1 cellular context compared by ENCODE assay signal in the genomic region with DNA sequence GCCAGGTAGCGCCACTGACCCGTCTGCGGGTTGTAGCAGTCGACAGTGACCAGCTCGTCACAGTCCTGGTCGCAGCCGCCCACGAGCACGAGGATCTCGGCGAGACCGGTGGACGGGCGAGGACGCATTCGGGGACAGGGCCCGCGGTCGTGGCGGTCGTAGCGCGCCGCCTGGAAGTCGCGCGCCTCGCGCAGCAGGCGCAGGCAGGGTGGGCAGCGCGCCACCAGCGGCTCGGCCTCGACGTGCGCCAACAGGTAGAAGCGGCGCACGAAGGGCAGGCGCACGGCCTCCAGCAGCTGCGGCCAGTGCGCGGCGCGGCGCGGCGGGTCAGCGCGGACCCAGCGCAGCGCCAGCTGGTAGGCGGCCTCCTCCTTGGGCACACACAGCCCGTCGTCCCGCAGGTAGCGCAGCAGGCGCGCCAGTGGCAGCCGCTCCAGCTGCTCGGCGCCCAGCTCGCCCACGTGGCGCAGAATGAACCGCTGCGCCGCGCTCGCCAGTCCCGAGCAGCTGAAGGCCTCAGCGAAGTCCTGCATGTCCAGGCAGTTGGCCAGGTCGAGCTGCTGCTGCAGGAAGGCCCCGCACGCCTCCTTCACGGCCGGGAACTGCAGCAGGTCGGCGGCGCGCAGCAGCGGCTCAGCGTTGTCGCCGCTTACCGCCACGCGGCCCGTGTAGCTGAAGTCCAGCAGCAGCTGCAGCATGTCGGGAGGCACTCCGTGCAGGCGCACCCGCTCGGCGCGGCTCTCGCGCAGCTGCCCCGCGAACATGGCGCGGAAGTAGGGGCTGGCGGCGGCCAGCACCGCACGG.
A peak's percentile ranks its signal among the peaks of the same experiment; 100 is the strongest.
TF ChIP-seq lines count a peak whose summit lies in the region.

No MANE protein-coding gene starts in this region.

TF ChIP-seq in HepG2, 621 proteins besides CTCF, POLR2A, EP300 and RAD21 (continued from another document and continues in another):
- TF ChIP-seq CCDC6 (CRISPR knock-in tag; IDR thresholded peaks at IDR 0.05) (peak; percentile 16; the same call in 1 of the 2 replicates), ZNF652 (CRISPR knock-in tag; IDR thresholded peaks at IDR 0.05; ENCODE audit: borderline replicate concordance, low read depth) (no peak), FOSL1 (CRISPR knock-in tag; IDR thresholded peaks at IDR 0.05; ENCODE audit: borderline replicate concordance) (no peak), GFI1 (CRISPR knock-in tag; IDR thresholded peaks at IDR 0.05; ENCODE audit: borderline replicate concordance) (no peak), NR2F6 (IDR thresholded peaks at IDR 0.05) (no peak), NR2F6 (CRISPR knock-in tag; IDR thresholded peaks at IDR 0.05) (no peak), TCF7 (IDR thresholded peaks at IDR 0.05; ENCODE audit: low read depth) (no peak), ZFYVE20 (CRISPR knock-in tag; IDR thresholded peaks at IDR 0.05; ENCODE audit: borderline replicate concordance, low read depth) (peak; percentile 65; the same call in 1 of the 2 replicates), GATAD1 (CRISPR knock-in tag; IDR thresholded peaks at IDR 0.05) (no peak), CEBPG (CRISPR knock-in tag; IDR thresholded peaks at IDR 0.05) (no peak), ZFP62 (CRISPR knock-in tag; IDR thresholded peaks at IDR 0.05) (no peak), MATR3 (CRISPR knock-in tag; IDR thresholded peaks at IDR 0.05) (0 out of 2 replicates have a peak, but pooled peaks have one; percentile 20), ZNF44 (CRISPR knock-in tag; IDR thresholded peaks at IDR 0.05) (no peak), KLF11 (CRISPR knock-in tag; IDR thresholded peaks at IDR 0.05) (no peak), HMGA1 (CRISPR knock-in tag; conservative IDR thresholded peaks at IDR 0.05) (no peak), PRMT3 (CRISPR knock-in tag; IDR thresholded peaks at IDR 0.05; ENCODE audit: borderline replicate concordance, low read depth) (no peak), HNRNPLL (IDR thresholded peaks at IDR 0.05; ENCODE audit: low read depth, low read length, poor library complexity, severe bottlenecking) (peak; percentile 99), ZNF317 (CRISPR knock-in tag; IDR thresholded peaks at IDR 0.05) (no peak), ZNF572 (CRISPR knock-in tag; IDR thresholded peaks at IDR 0.05) (no peak), FOXJ3 (CRISPR knock-in tag; IDR thresholded peaks at IDR 0.05; ENCODE audit: borderline replicate concordance) (no peak; the same call in 1 of the 2 replicates), MED8 (CRISPR knock-in tag; IDR thresholded peaks at IDR 0.05; ENCODE audit: insufficient replicate concordance) (no peak), ZNF552 (CRISPR knock-in tag; IDR thresholded peaks at IDR 0.05; ENCODE audit: borderline replicate concordance) (no peak), NCOA5 (CRISPR knock-in tag; IDR thresholded peaks at IDR 0.05) (no peak), YY1 (IDR thresholded peaks at IDR 0.05; ENCODE audit: insufficient read depth, insufficient replicate concordance, low read depth, low read length) (no peak), ZNF431 (CRISPR knock-in tag; IDR thresholded peaks at IDR 0.05; ENCODE audit: borderline replicate concordance, low read depth) (no peak), KMT2A (CRISPR knock-in tag; IDR thresholded peaks at IDR 0.05) (peak; percentile 19; the same call in 1 of the 2 replicates), SP140L (CRISPR knock-in tag; IDR thresholded peaks at IDR 0.05; ENCODE audit: borderline replicate concordance) (no peak)
- TF ChIP-seq, protein P1, sequence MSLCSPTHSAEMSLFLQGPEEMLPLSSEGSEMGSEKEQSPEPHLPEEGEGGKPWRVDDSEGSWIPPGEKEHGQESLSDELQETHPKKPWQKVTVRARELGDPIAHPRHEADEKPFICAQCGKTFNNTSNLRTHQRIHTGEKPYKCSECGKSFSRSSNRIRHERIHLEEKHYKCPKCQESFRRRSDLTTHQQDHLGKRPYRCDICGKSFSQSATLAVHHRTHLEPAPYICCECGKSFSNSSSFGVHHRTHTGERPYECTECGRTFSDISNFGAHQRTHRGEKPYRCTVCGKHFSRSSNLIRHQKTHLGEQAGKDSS (CRISPR knock-in tag; IDR thresholded peaks at IDR 0.05; ENCODE audit: borderline replicate concordance, low read depth), result 0 out of 2 replicates have a peak, but pooled peaks have one; percentile 32
- TF ChIP-seq, protein P2, sequence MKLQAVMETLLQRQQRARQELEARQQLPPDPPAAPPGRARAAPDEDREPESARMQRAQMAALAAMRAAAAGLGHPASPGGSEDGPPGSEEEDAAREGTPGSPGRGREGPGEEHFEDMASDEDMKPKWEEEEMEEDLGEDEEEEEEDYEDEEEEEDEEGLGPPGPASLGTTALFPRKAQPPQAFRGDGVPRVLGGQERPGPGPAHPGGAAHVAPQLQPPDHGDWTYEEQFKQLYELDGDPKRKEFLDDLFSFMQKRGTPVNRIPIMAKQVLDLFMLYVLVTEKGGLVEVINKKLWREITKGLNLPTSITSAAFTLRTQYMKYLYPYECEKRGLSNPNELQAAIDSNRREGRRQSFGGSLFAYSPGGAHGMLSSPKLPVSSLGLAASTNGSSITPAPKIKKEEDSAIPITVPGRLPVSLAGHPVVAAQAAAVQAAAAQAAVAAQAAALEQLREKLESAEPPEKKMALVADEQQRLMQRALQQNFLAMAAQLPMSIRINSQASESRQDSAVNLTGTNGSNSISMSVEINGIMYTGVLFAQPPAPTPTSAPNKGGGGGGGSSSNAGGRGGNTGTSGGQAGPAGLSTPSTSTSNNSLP (IDR thresholded peaks at IDR 0.05; ENCODE audit: low read depth, low read length), result no peak
- TF ChIP-seq, protein P3, sequence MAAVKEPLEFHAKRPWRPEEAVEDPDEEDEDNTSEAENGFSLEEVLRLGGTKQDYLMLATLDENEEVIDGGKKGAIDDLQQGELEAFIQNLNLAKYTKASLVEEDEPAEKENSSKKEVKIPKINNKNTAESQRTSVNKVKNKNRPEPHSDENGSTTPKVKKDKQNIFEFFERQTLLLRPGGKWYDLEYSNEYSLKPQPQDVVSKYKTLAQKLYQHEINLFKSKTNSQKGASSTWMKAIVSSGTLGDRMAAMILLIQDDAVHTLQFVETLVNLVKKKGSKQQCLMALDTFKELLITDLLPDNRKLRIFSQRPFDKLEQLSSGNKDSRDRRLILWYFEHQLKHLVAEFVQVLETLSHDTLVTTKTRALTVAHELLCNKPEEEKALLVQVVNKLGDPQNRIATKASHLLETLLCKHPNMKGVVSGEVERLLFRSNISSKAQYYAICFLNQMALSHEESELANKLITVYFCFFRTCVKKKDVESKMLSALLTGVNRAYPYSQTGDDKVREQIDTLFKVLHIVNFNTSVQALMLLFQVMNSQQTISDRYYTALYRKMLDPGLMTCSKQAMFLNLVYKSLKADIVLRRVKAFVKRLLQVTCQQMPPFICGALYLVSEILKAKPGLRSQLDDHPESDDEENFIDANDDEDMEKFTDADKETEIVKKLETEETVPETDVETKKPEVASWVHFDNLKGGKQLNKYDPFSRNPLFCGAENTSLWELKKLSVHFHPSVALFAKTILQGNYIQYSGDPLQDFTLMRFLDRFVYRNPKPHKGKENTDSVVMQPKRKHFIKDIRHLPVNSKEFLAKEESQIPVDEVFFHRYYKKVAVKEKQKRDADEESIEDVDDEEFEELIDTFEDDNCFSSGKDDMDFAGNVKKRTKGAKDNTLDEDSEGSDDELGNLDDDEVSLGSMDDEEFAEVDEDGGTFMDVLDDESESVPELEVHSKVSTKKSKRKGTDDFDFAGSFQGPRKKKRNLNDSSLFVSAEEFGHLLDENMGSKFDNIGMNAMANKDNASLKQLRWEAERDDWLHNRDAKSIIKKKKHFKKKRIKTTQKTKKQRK (IDR thresholded peaks at IDR 0.05; ENCODE audit: low read length), result no peak
- TF ChIP-seq, protein P4, sequence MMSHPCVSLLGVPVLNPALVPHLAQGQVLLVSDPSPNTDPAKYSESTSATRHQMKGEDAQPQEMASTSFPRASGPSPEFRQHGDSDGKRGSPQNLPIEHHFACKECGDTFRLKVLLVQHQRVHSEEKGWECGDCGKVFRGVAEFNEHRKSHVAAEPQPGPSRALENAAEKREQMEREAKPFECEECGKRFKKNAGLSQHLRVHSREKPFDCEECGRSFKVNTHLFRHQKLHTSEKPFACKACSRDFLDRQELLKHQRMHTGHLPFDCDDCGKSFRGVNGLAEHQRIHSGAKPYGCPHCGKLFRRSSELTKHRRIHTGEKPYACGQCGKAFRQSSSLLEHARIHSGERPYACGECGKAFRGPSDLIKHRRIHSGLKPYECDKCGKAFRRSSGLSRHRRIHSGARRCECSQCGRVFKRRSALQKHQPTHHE (CRISPR knock-in tag; IDR thresholded peaks at IDR 0.05; ENCODE audit: borderline replicate concordance), result no peak
- TF ChIP-seq, protein P5, sequence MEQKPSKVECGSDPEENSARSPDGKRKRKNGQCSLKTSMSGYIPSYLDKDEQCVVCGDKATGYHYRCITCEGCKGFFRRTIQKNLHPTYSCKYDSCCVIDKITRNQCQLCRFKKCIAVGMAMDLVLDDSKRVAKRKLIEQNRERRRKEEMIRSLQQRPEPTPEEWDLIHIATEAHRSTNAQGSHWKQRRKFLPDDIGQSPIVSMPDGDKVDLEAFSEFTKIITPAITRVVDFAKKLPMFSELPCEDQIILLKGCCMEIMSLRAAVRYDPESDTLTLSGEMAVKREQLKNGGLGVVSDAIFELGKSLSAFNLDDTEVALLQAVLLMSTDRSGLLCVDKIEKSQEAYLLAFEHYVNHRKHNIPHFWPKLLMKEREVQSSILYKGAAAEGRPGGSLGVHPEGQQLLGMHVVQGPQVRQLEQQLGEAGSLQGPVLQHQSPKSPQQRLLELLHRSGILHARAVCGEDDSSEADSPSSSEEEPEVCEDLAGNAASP (CRISPR knock-in tag; IDR thresholded peaks at IDR 0.05; ENCODE audit: borderline replicate concordance), result no peak
- TF ChIP-seq, protein P6, sequence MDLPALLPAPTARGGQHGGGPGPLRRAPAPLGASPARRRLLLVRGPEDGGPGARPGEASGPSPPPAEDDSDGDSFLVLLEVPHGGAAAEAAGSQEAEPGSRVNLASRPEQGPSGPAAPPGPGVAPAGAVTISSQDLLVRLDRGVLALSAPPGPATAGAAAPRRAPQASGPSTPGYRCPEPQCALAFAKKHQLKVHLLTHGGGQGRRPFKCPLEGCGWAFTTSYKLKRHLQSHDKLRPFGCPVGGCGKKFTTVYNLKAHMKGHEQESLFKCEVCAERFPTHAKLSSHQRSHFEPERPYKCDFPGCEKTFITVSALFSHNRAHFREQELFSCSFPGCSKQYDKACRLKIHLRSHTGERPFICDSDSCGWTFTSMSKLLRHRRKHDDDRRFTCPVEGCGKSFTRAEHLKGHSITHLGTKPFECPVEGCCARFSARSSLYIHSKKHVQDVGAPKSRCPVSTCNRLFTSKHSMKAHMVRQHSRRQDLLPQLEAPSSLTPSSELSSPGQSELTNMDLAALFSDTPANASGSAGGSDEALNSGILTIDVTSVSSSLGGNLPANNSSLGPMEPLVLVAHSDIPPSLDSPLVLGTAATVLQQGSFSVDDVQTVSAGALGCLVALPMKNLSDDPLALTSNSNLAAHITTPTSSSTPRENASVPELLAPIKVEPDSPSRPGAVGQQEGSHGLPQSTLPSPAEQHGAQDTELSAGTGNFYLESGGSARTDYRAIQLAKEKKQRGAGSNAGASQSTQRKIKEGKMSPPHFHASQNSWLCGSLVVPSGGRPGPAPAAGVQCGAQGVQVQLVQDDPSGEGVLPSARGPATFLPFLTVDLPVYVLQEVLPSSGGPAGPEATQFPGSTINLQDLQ (CRISPR knock-in tag; IDR thresholded peaks at IDR 0.05), result no peak
- TF ChIP-seq, protein P7, sequence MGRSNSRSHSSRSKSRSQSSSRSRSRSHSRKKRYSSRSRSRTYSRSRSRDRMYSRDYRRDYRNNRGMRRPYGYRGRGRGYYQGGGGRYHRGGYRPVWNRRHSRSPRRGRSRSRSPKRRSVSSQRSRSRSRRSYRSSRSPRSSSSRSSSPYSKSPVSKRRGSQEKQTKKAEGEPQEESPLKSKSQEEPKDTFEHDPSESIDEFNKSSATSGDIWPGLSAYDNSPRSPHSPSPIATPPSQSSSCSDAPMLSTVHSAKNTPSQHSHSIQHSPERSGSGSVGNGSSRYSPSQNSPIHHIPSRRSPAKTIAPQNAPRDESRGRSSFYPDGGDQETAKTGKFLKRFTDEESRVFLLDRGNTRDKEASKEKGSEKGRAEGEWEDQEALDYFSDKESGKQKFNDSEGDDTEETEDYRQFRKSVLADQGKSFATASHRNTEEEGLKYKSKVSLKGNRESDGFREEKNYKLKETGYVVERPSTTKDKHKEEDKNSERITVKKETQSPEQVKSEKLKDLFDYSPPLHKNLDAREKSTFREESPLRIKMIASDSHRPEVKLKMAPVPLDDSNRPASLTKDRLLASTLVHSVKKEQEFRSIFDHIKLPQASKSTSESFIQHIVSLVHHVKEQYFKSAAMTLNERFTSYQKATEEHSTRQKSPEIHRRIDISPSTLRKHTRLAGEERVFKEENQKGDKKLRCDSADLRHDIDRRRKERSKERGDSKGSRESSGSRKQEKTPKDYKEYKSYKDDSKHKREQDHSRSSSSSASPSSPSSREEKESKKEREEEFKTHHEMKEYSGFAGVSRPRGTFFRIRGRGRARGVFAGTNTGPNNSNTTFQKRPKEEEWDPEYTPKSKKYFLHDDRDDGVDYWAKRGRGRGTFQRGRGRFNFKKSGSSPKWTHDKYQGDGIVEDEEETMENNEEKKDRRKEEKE (IDR thresholded peaks at IDR 0.05), result no peak
- TF ChIP-seq, protein P8, sequence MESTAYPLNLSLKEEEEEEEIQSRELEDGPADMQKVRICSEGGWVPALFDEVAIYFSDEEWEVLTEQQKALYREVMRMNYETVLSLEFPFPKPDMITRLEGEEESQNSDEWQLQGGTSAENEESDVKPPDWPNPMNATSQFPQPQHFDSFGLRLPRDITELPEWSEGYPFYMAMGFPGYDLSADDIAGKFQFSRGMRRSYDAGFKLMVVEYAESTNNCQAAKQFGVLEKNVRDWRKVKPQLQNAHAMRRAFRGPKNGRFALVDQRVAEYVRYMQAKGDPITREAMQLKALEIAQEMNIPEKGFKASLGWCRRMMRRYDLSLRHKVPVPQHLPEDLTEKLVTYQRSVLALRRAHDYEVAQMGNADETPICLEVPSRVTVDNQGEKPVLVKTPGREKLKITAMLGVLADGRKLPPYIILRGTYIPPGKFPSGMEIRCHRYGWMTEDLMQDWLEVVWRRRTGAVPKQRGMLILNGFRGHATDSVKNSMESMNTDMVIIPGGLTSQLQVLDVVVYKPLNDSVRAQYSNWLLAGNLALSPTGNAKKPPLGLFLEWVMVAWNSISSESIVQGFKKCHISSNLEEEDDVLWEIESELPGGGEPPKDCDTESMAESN (CRISPR knock-in tag; conservative IDR thresholded peaks at IDR 0.05), result no peak
